Comparison of ENCODE assay signal across 1 cellular context in the genomic region with DNA sequence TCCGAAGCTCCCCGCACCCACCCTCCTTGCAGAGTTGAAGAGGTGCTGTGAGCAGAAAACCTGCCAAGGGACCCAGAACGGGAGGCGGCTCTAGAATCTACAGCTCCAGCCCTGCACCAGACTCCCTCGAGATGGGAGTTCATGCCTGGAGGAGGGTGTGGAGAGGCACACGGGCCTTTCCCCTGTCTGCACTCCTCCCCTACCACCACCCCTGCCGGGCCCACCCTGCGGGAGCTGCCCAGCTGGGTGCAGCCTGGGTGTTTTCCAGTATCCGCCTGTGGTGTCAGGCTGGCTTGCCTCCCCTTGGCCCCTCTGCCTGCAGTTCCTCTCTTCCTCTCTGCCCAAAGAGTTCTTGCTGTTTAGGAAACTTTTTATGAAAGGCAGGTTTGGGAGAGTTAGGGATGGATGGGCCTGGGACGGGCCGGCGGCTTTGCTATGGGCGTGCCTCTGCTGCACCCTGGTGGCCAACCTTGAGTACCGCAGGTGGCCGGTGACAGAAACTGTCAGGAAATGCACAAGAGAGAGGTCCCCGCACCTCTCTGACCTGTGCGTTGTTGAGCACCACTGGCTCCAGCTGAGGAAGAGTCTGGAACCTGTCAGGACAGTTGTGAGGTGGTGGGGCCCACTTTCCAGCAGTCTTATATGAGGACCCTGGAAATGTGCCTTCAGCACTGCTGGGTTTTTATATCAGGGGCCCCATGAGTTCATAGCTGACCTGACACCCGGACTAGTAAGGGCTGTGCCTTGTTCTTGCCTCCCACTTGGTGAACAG.
A peak's percentile ranks its signal among the peaks of the same experiment; 100 is the strongest.
TF ChIP-seq lines count a peak whose summit lies in the region.

No MANE protein-coding gene starts in this region.

TF ChIP-seq in HepG2, 621 proteins besides CTCF, POLR2A, EP300 and RAD21 (continued from another document and continues in another):
- TF ChIP-seq, protein P1, sequence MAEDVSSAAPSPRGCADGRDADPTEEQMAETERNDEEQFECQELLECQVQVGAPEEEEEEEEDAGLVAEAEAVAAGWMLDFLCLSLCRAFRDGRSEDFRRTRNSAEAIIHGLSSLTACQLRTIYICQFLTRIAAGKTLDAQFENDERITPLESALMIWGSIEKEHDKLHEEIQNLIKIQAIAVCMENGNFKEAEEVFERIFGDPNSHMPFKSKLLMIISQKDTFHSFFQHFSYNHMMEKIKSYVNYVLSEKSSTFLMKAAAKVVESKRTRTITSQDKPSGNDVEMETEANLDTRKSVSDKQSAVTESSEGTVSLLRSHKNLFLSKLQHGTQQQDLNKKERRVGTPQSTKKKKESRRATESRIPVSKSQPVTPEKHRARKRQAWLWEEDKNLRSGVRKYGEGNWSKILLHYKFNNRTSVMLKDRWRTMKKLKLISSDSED (CRISPR knock-in tag; IDR thresholded peaks at IDR 0.05): 0 out of 2 replicates have a peak, but pooled peaks have one; percentile 28
- TF ChIP-seq HDAC6 (IDR thresholded peaks at IDR 0.05; ENCODE audit: low read depth, low read length): no peak
- no peak for TF ChIP-seq BRD4 (CRISPR knock-in tag; IDR thresholded peaks at IDR 0.05)
- no peak for TF ChIP-seq KLF9 (CRISPR knock-in tag; IDR thresholded peaks at IDR 0.05; ENCODE audit: low read depth)
- peak; percentile 64; the same call in 1 of the 2 replicates for TF ChIP-seq ZNF335 (CRISPR knock-in tag; IDR thresholded peaks at IDR 0.05)
- 0 out of 2 replicates have a peak, but pooled peaks have one; percentile 49 for TF ChIP-seq ZNF615 (CRISPR knock-in tag; IDR thresholded peaks at IDR 0.05; ENCODE audit: borderline replicate concordance)
- TF ChIP-seq, protein P2, sequence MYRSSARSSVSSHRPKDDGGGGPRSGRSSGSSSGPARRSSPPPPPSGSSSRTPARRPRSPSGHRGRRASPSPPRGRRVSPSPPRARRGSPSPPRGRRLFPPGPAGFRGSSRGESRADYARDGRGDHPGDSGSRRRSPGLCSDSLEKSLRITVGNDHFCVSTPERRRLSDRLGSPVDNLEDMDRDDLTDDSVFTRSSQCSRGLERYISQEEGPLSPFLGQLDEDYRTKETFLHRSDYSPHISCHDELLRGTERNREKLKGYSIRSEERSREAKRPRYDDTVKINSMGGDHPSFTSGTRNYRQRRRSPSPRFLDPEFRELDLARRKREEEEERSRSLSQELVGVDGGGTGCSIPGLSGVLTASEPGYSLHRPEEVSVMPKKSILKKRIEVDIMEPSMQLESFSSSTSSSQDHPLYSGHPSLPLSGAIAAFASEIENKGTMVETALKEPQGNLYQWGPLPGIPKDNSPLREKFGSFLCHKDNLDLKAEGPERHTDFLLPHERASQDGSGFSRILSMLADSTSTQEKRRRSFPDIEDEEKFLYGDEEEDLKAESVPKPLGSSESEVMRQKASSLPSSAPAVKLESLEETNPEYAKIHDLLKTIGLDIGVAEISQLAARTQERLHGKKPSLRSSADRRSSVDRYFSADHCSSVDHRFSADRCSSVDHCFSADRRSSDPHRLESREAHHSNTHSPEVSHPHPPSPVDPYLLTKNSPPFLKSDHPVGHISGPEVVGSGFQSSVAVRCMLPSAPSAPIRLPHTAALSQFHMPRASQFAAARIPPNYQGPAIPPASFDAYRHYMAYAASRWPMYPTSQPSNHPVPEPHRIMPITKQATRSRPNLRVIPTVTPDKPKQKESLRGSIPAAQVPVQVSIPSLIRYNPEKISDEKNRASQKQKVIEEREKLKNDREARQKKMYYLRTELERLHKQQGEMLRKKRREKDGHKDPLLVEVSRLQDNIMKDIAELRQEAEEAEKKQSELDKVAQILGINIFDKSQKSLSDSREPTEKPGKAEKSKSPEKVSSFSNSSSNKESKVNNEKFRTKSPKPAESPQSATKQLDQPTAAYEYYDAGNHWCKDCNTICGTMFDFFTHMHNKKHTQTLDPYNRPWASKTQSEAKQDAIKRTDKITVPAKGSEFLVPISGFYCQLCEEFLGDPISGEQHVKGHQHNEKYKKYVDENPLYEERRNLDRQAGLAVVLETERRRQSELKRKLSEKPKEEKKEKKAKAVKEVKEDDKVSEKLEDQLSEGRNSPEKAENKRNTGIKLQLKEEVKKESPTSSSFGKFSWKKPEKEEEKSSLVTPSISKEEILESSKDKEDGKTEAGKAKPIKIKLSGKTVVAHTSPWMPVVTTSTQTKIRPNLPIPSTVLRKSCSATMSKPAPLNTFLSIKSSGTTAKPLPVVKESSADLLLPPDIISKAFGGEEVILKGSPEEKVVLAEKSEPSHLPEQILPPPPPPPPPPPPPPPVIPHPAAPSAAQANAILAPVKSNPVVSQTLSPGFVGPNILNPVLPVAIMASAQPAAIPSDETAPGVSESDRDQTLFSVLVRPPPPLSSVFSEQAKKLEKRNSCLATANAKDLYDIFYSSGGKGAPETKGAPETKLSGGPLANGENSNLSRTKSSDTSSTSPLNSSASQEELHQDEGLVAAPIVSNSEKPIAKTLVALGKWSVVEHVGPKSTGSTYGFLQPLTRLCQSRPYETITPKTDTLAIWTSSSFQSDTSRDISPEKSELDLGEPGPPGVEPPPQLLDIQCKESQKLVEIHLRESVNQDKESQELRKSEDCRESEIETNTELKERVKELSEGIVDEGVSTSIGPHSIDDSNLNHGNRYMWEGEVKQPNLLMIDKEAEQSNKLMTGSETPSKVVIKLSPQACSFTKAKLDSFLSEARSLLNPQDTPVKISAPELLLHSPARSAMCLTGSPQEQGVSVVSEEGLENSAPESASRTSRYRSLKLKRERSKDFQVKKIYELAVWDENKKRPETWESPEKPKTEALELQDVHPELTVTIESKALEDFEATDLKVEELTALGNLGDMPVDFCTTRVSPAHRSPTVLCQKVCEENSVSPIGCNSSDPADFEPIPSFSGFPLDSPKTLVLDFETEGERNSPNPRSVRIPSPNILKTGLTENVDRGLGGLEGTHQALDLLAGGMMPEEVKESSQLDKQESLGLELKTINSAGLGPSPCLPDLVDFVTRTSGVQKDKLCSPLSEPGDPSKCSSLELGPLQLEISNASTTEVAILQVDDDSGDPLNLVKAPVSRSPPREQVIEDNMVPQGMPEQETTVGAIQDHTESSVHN (CRISPR knock-in tag; IDR thresholded peaks at IDR 0.05): 0 out of 2 replicates have a peak, but pooled peaks have one; percentile 23
- no peak for TF ChIP-seq NAIF1 (CRISPR knock-in tag; IDR thresholded peaks at IDR 0.05; ENCODE audit: borderline replicate concordance)
- TF ChIP-seq NFYC (CRISPR knock-in tag; IDR thresholded peaks at IDR 0.05): no peak
- TF ChIP-seq, protein P3, sequence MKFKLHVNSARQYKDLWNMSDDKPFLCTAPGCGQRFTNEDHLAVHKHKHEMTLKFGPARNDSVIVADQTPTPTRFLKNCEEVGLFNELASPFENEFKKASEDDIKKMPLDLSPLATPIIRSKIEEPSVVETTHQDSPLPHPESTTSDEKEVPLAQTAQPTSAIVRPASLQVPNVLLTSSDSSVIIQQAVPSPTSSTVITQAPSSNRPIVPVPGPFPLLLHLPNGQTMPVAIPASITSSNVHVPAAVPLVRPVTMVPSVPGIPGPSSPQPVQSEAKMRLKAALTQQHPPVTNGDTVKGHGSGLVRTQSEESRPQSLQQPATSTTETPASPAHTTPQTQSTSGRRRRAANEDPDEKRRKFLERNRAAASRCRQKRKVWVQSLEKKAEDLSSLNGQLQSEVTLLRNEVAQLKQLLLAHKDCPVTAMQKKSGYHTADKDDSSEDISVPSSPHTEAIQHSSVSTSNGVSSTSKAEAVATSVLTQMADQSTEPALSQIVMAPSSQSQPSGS (CRISPR knock-in tag; IDR thresholded peaks at IDR 0.05): peak; percentile 55; the same call in 1 of the 2 replicates
- TF ChIP-seq ZNF652 (CRISPR knock-in tag; IDR thresholded peaks at IDR 0.05; ENCODE audit: borderline replicate concordance, low read depth): no peak
- TF ChIP-seq, protein P4, sequence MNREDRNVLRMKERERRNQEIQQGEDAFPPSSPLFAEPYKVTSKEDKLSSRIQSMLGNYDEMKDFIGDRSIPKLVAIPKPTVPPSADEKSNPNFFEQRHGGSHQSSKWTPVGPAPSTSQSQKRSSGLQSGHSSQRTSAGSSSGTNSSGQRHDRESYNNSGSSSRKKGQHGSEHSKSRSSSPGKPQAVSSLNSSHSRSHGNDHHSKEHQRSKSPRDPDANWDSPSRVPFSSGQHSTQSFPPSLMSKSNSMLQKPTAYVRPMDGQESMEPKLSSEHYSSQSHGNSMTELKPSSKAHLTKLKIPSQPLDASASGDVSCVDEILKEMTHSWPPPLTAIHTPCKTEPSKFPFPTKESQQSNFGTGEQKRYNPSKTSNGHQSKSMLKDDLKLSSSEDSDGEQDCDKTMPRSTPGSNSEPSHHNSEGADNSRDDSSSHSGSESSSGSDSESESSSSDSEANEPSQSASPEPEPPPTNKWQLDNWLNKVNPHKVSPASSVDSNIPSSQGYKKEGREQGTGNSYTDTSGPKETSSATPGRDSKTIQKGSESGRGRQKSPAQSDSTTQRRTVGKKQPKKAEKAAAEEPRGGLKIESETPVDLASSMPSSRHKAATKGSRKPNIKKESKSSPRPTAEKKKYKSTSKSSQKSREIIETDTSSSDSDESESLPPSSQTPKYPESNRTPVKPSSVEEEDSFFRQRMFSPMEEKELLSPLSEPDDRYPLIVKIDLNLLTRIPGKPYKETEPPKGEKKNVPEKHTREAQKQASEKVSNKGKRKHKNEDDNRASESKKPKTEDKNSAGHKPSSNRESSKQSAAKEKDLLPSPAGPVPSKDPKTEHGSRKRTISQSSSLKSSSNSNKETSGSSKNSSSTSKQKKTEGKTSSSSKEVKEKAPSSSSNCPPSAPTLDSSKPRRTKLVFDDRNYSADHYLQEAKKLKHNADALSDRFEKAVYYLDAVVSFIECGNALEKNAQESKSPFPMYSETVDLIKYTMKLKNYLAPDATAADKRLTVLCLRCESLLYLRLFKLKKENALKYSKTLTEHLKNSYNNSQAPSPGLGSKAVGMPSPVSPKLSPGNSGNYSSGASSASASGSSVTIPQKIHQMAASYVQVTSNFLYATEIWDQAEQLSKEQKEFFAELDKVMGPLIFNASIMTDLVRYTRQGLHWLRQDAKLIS (CRISPR knock-in tag; IDR thresholded peaks at IDR 0.05): peak; percentile 75; the same call in 1 of the 2 replicates
- TF ChIP-seq NFIC (IDR thresholded peaks at IDR 0.05; ENCODE audit: low read length): no peak
- TF ChIP-seq BCL6 (CRISPR knock-in tag; IDR thresholded peaks at IDR 0.05): peak; percentile 67; the same call in 1 of the 2 replicates
- TF ChIP-seq, protein P5, sequence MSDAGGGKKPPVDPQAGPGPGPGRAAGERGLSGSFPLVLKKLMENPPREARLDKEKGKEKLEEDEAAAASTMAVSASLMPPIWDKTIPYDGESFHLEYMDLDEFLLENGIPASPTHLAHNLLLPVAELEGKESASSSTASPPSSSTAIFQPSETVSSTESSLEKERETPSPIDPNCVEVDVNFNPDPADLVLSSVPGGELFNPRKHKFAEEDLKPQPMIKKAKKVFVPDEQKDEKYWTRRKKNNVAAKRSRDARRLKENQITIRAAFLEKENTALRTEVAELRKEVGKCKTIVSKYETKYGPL (CRISPR knock-in tag; IDR thresholded peaks at IDR 0.05): no peak
- no peak for TF ChIP-seq CENPT (CRISPR knock-in tag; IDR thresholded peaks at IDR 0.05; ENCODE audit: low read depth)
- TF ChIP-seq ZNF891 (CRISPR knock-in tag; IDR thresholded peaks at IDR 0.05): peak; percentile 92
- peak; percentile 32; the same call in 1 of the 2 replicates for TF ChIP-seq ZNF205 (CRISPR knock-in tag; IDR thresholded peaks at IDR 0.05)
- TF ChIP-seq, protein P6, sequence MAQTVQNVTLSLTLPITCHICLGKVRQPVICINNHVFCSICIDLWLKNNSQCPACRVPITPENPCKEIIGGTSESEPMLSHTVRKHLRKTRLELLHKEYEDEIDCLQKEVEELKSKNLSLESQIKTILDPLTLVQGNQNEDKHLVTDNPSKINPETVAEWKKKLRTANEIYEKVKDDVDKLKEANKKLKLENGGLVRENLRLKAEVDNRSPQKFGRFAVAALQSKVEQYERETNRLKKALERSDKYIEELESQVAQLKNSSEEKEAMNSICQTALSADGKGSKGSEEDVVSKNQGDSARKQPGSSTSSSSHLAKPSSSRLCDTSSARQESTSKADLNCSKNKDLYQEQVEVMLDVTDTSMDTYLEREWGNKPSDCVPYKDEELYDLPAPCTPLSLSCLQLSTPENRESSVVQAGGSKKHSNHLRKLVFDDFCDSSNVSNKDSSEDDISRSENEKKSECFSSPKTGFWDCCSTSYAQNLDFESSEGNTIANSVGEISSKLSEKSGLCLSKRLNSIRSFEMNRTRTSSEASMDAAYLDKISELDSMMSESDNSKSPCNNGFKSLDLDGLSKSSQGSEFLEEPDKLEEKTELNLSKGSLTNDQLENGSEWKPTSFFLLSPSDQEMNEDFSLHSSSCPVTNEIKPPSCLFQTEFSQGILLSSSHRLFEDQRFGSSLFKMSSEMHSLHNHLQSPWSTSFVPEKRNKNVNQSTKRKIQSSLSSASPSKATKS (CRISPR knock-in tag; IDR thresholded peaks at IDR 0.05): no peak
- no peak for TF ChIP-seq GLI4 (CRISPR knock-in tag; IDR thresholded peaks at IDR 0.05; ENCODE audit: borderline replicate concordance)
- 0 out of 2 replicates have a peak, but pooled peaks have one; percentile 10 for TF ChIP-seq ELF3 (CRISPR knock-in tag; IDR thresholded peaks at IDR 0.05)
- TF ChIP-seq TEAD3 (CRISPR knock-in tag; optimal IDR thresholded peaks at IDR 0.05; ENCODE audit: borderline replicate concordance): peak; percentile 50
- TF ChIP-seq, protein P7, sequence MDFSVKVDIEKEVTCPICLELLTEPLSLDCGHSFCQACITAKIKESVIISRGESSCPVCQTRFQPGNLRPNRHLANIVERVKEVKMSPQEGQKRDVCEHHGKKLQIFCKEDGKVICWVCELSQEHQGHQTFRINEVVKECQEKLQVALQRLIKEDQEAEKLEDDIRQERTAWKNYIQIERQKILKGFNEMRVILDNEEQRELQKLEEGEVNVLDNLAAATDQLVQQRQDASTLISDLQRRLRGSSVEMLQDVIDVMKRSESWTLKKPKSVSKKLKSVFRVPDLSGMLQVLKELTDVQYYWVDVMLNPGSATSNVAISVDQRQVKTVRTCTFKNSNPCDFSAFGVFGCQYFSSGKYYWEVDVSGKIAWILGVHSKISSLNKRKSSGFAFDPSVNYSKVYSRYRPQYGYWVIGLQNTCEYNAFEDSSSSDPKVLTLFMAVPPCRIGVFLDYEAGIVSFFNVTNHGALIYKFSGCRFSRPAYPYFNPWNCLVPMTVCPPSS (IDR thresholded peaks at IDR 0.05): no peak
- TF ChIP-seq, protein P8, sequence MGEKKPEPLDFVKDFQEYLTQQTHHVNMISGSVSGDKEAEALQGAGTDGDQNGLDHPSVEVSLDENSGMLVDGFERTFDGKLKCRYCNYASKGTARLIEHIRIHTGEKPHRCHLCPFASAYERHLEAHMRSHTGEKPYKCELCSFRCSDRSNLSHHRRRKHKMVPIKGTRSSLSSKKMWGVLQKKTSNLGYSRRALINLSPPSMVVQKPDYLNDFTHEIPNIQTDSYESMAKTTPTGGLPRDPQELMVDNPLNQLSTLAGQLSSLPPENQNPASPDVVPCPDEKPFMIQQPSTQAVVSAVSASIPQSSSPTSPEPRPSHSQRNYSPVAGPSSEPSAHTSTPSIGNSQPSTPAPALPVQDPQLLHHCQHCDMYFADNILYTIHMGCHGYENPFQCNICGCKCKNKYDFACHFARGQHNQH (CRISPR knock-in tag; IDR thresholded peaks at IDR 0.05): peak; percentile 44; the same call in 1 of the 2 replicates
